Comparison of ENCODE assay signal across 8 cellular contexts in the genomic region with DNA sequence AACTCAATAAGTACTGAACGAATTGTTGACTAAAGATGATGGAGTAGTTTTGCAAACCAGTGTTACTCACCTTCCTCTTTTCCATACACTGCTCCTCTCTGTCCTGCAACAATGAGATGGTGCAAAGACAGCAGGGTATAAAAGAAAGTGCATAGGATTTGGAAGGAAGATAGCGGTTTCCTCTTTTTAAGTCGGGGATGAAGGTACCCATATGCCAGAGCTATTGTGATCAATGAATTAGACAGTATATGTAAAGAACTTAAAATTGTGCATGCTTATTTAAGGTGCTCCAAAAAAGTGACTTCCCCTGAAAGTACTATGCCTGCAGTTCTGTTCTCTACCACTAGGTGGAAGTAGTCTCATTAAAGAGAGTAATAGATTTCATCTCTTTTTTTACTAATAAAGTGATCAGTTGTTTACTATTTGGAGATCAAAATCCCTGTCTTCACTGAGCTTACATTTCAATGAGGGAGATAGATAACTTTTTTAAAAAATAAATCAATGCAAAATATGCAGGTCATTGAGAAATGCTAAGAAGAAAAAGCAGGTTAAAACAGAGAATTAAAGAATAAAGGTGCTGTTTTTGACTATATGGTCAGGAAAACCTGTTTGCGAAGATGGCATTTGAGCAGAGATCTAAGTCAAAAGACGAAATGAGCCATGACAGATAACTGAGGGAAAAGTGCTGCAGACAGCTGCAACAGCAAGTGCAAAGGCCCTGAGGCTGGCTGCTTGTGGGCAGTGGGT.
A peak's percentile ranks its signal among the peaks of the same experiment; 100 is the strongest.
DNase-seq lines count a peak whose midpoint lies in the region; ATAC-seq and TF ChIP-seq lines count a peak whose summit lies in the region.

No MANE protein-coding gene starts in this region.

- no peaks in the 10 kb centered on the region for H3K36me3 Mint-ChIP-seq in stimulated activated memory B cell treated with anti-CD40 and anti-IgM and Interleukin-4, amounts not matched to agents 10 μg/mL and 1 μg/mL and 100 μg/mL, for 72 hours
- no peaks in the 10 kb centered on the region for H3K36me3 Mint-ChIP-seq in activated T-cell treated with anti-CD3 and anti-CD28 coated beads, Interleukin-2, amount 50 U/mL, for 24 hours (ENCODE audit: low read depth)

- H3K27me3 ChIP-seq in adrenal gland = no peaks in the 10 kb centered on the region
- H3K27me3 ChIP-seq in lower lobe of right lung (ENCODE audit: low read depth) = no peaks in the 10 kb centered on the region

- H3K9me3 ChIP-seq in adrenal gland (replicated peaks in 1 of 3) (no peaks in the 10 kb centered on the region), lower lobe of right lung (peaks cover 11% of the 10 kb centered on the region)

- H3K4me3 ChIP-seq in adrenal gland (no peak overlapping the region), lower lobe of right lung (no peak overlapping the region)

- peak; percentile 56 to 84 (median 68) for TF ChIP-seq CTCF in adrenal gland (IDR thresholded peaks at IDR 0.05)
- TF ChIP-seq CTCF in lower lobe of right lung (IDR thresholded peaks at IDR 0.05) = peak; percentile 76

- 51 to 63% (median 61%) methylated on average over 5 of the region's 5 CpGs for whole genome bisulfite sequencing in adrenal gland, 4 donors

- TF ChIP-seq RAD21 in Ishikawa (IDR thresholded peaks at IDR 0.05; ENCODE audit: low read depth) = peak; percentile 80

- H3K27ac ChIP-seq in adrenal gland (no peak overlapping the region), lower lobe of right lung (no peak overlapping the region)

- peaks cover under 1% of the 10 kb centered on the region for H3K27me3 Mint-ChIP-seq in stimulated activated memory B cell treated with anti-CD40 and anti-IgM and Interleukin-4, amounts not matched to agents 10 μg/mL and 1 μg/mL and 100 μg/mL, for 72 hours
- no peaks in the 10 kb centered on the region for H3K27me3 Mint-ChIP-seq in activated T-cell treated with anti-CD3 and anti-CD28 coated beads, Interleukin-2, amount 50 U/mL, for 24 hours

- no peak for TF ChIP-seq POLR2A in adrenal gland (IDR thresholded peaks at IDR 0.05)

- TF ChIP-seq EP300 in Ishikawa (IDR thresholded peaks at IDR 0.05; ENCODE audit: borderline replicate concordance) = no peak

- no peaks in the 10 kb centered on the region for H3K36me3 ChIP-seq in adrenal gland (replicated peaks in 1 of 2)
- H3K36me3 ChIP-seq in lower lobe of right lung = no peaks in the 10 kb centered on the region

- intact Hi-C loops in adrenal gland (cut with DNase I) (no loop called here), lower lobe of right lung (cut with DNase I) (no loop called here)

- DNase-seq in DMS114 treated with DMSO at 0.1 percent for 48 hours (lab: John Stamatoyannopoulos, UW; ENCODE audit: unreplicated experiment) (peak; percentile 7), adrenal gland (no peak), lower lobe of right lung (no peak), retina (no peak), superior temporal gyrus (ENCODE audit: extremely low spot score) (no peak)
- no peak for DNase-seq in activated T-cell treated with anti-CD3 and anti-CD28 coated beads, Interleukin-2, amount 50 U/mL, for 24 hours

- H3K27ac Mint-ChIP-seq in stimulated activated memory B cell treated with anti-CD40 and anti-IgM and Interleukin-4, amounts not matched to agents 10 μg/mL and 1 μg/mL and 100 μg/mL, for 72 hours = no peak overlapping the region
- H3K27ac Mint-ChIP-seq in activated T-cell treated with anti-CD3 and anti-CD28 coated beads, Interleukin-2, amount 50 U/mL, for 24 hours = no peak overlapping the region

- no peaks in the 10 kb centered on the region for H3K4me1 ChIP-seq in adrenal gland (replicated peaks in 1 of 2)
- no peaks in the 10 kb centered on the region for H3K4me1 ChIP-seq in lower lobe of right lung

- no peak for ATAC-seq in lower lobe of right lung
- no peak for ATAC-seq in stimulated activated memory B cell treated with anti-CD40 and anti-IgM and Interleukin-4, amounts not matched to agents 10 μg/mL and 1 μg/mL and 100 μg/mL, for 72 hours

- H3K4me3 Mint-ChIP-seq in stimulated activated memory B cell treated with anti-CD40 and anti-IgM and Interleukin-4, amounts not matched to agents 10 μg/mL and 1 μg/mL and 100 μg/mL, for 72 hours = no peak overlapping the region
- no peak overlapping the region for H3K4me3 Mint-ChIP-seq in activated T-cell treated with anti-CD3 and anti-CD28 coated beads, Interleukin-2, amount 50 U/mL, for 24 hours

- H3K9me3 Mint-ChIP-seq in stimulated activated memory B cell treated with anti-CD40 and anti-IgM and Interleukin-4, amounts not matched to agents 10 μg/mL and 1 μg/mL and 100 μg/mL, for 72 hours = peaks cover 2% of the 10 kb centered on the region
- H3K9me3 Mint-ChIP-seq in activated T-cell treated with anti-CD3 and anti-CD28 coated beads, Interleukin-2, amount 50 U/mL, for 24 hours = peaks cover 3% of the 10 kb centered on the region

- no peaks in the 10 kb centered on the region for H3K4me1 Mint-ChIP-seq in stimulated activated memory B cell treated with anti-CD40 and anti-IgM and Interleukin-4, amounts not matched to agents 10 μg/mL and 1 μg/mL and 100 μg/mL, for 72 hours
- H3K4me1 Mint-ChIP-seq in activated T-cell treated with anti-CD3 and anti-CD28 coated beads, Interleukin-2, amount 50 U/mL, for 24 hours (ENCODE audit: low read depth) = no peaks in the 10 kb centered on the region

TF ChIP-seq in Ishikawa, 13 proteins besides CTCF, POLR2A, EP300 and RAD21:
- no peak for TF ChIP-seq NFIC (IDR thresholded peaks at IDR 0.05)
- TF ChIP-seq, protein P1, sequence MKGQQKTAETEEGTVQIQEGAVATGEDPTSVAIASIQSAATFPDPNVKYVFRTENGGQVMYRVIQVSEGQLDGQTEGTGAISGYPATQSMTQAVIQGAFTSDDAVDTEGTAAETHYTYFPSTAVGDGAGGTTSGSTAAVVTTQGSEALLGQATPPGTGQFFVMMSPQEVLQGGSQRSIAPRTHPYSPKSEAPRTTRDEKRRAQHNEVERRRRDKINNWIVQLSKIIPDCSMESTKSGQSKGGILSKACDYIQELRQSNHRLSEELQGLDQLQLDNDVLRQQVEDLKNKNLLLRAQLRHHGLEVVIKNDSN (IDR thresholded peaks at IDR 0.05) = no peak
- no peak for TF ChIP-seq ZBTB7A (IDR thresholded peaks at IDR 0.05; ENCODE audit: low read depth)
- TF ChIP-seq, protein P2, sequence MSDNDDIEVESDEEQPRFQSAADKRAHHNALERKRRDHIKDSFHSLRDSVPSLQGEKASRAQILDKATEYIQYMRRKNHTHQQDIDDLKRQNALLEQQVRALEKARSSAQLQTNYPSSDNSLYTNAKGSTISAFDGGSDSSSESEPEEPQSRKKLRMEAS (IDR thresholded peaks at IDR 0.05) = no peak
- TF ChIP-seq TCF12 (IDR thresholded peaks at IDR 0.05; ENCODE audit: low read depth) = no peak
- TF ChIP-seq YY1 (IDR thresholded peaks at IDR 0.05; ENCODE audit: low read depth) = no peak
- TF ChIP-seq TEAD4 (IDR thresholded peaks at IDR 0.05) = no peak
- TF ChIP-seq FOXM1 (IDR thresholded peaks at IDR 0.05; ENCODE audit: borderline replicate concordance, low read depth) = no peak
- TF ChIP-seq TAF1 (IDR thresholded peaks at IDR 0.05; ENCODE audit: low read depth) = no peak
- TF ChIP-seq, protein P3, sequence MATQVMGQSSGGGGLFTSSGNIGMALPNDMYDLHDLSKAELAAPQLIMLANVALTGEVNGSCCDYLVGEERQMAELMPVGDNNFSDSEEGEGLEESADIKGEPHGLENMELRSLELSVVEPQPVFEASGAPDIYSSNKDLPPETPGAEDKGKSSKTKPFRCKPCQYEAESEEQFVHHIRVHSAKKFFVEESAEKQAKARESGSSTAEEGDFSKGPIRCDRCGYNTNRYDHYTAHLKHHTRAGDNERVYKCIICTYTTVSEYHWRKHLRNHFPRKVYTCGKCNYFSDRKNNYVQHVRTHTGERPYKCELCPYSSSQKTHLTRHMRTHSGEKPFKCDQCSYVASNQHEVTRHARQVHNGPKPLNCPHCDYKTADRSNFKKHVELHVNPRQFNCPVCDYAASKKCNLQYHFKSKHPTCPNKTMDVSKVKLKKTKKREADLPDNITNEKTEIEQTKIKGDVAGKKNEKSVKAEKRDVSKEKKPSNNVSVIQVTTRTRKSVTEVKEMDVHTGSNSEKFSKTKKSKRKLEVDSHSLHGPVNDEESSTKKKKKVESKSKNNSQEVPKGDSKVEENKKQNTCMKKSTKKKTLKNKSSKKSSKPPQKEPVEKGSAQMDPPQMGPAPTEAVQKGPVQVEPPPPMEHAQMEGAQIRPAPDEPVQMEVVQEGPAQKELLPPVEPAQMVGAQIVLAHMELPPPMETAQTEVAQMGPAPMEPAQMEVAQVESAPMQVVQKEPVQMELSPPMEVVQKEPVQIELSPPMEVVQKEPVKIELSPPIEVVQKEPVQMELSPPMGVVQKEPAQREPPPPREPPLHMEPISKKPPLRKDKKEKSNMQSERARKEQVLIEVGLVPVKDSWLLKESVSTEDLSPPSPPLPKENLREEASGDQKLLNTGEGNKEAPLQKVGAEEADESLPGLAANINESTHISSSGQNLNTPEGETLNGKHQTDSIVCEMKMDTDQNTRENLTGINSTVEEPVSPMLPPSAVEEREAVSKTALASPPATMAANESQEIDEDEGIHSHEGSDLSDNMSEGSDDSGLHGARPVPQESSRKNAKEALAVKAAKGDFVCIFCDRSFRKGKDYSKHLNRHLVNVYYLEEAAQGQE (IDR thresholded peaks at IDR 0.05; ENCODE audit: low read depth) = no peak
- no peak for TF ChIP-seq EGR1 (IDR thresholded peaks at IDR 0.05)
- TF ChIP-seq CEBPB (IDR thresholded peaks at IDR 0.05) = no peak
- TF ChIP-seq CREB1 (IDR thresholded peaks at IDR 0.05; ENCODE audit: low read depth) = no peak
